ENCODE assay signal across 15 cellular contexts in the genomic region with DNA sequence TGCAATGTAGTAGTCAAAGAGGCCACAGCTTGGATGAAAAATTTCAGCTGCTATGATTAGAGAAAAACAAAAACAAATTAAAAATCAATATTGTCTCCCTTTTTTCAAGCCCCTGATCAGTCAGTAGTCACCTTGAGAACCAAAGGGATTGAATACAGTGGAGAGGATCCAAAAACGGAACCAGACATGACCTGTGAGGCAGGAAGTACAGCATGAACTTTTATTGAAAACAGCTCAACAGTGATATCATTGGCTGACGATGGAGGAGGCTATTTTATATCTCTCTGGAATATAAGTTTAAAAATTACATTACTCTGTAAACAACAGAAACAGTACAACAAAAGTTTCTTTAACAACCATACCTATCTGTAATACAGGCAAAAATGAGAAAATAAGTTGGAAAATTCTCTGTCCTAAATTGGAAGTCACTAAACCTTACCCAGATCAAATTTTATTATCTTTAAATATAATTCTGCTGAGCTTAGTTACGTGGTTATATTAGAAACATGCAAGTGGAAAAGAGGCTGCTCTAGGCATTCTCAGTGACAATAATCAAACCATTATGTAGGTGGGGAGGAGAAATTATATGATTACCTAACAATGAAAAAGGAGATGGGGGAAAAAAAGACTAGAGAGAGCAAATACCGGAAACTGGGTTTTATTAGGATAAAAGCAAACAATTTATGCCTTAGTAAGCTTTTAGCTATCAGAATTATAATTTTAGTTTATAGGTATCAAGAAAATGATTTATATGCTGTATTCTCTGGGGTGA. TPM values are rescaled to one million over a fixed set of nuclear protein-coding genes. Genes with fewer than 3 reads are reported as not detected.
DNase-seq lines count a peak whose midpoint lies in the region; ATAC-seq and TF ChIP-seq lines count a peak whose summit lies in the region.
"Had no signal": no experiment of that assay in that cellular context is flagged by ENCODE, and none has a peak within 500 bp of the region (broad histone marks: within the 10 kb centered on the region; RNA-seq: fewer than 3 reads in every experiment).

No MANE protein-coding gene starts in this region.

- intact Hi-C loops in activated T-helper 2 cell treated with anti-CD3 and anti-CD28 coated beads, Interferon-gamma antibody, Interleukin-2, Interleukin-4, amounts not matched to agents 10 μg/mL and 5 μg/mL and 100 μg/mL, durations not matched to agents 14 hours and 24 hours and 36 hours (cut with micrococcal nuclease), result no loop called here

- H3K27me3 ChIP-seq in SJCRH30 (no peaks in the 10 kb centered on the region), osteoblast (ENCODE audit: insufficient read depth, low read length) (no peaks in the 10 kb centered on the region)
- H3K27me3 ChIP-seq: BLaER1 treated with 17β-estradiol and CSF1 and Interleukin-3, amounts not matched to agents 10 nM and 100 nM had no signal

- no peak overlapping the region for H3K27ac ChIP-seq in HEK293 (ENCODE audit: extremely low read depth, low read depth, low read length)
- H3K27ac ChIP-seq in SJCRH30, result peak overlapping the region; percentile 49
- H3K27ac ChIP-seq in osteoblast (ENCODE audit: low read depth, low read length), result peak overlapping the region; percentile 65
- H3K27ac ChIP-seq: BLaER1 treated with 17β-estradiol and CSF1 and Interleukin-3, amounts not matched to agents 10 nM and 100 nM; lower lobe of right lung; WERI-Rb-1 had no signal

- DNase-seq in SJCRH30 (no peak), osteoblast (ENCODE audit: insufficient read length, low spot score, missing footprints) (no peak), cerebellar nuclear complex (lab: John Stamatoyannopoulos, UW) (no peak)
- DNase-seq in effector memory CD8-positive, alpha-beta T cell, result no peak
- no peak for DNase-seq in activated T-helper 2 cell treated with anti-CD3 and anti-CD28 coated beads, Interferon-gamma antibody, Interleukin-2, Interleukin-4, amounts not matched to agents 10 μg/mL and 5 μg/mL and 100 μg/mL, durations not matched to agents 14 hours and 24 hours and 36 hours (ENCODE audit: low spot score)
- DNase-seq: activated CD8-positive, alpha-beta memory T cell treated with anti-CD3 and anti-CD28 coated beads for 24 hours; activated effector memory CD4-positive, alpha-beta T cell treated with anti-CD3 and anti-CD28 coated beads, Interleukin-2, amount 50 U/mL, for 16 hours; anterior cingulate cortex; DMS79; lower lobe of right lung; stimulated activated CD4-positive, alpha-beta T cell treated with anti-CD3 and anti-CD28 coated beads, Interleukin-4, amount 100 ng/mL, for 4 hours; WERI-Rb-1 had no signal

- H3K9me3 Mint-ChIP-seq in effector memory CD8-positive, alpha-beta T cell, result no peaks in the 10 kb centered on the region
- H3K9me3 Mint-ChIP-seq in activated T-helper 2 cell treated with anti-CD3 and anti-CD28 coated beads, Interferon-gamma antibody, Interleukin-2, Interleukin-4, amounts not matched to agents 10 μg/mL and 5 μg/mL and 100 μg/mL, durations not matched to agents 14 hours and 24 hours and 36 hours, result no peaks in the 10 kb centered on the region

- no peak overlapping the region for H3K4me3 Mint-ChIP-seq in effector memory CD8-positive, alpha-beta T cell
- no peak overlapping the region for H3K4me3 Mint-ChIP-seq in activated T-helper 2 cell treated with anti-CD3 and anti-CD28 coated beads, Interferon-gamma antibody, Interleukin-2, Interleukin-4, amounts not matched to agents 10 μg/mL and 5 μg/mL and 100 μg/mL, durations not matched to agents 14 hours and 24 hours and 36 hours (ENCODE audit: low read depth)

- no peaks in the 10 kb centered on the region for H4K20me1 ChIP-seq in osteoblast (ENCODE audit: insufficient read depth, low read length)

- H3K36me3 ChIP-seq in HEK293 (ENCODE audit: control insufficient read depth in 2 of 2, insufficient read depth in 1 of 2, low read length in 2 of 2) (no peaks in the 10 kb centered on the region; a peak in 1 of 3 replicates), SJCRH30 (no peaks in the 10 kb centered on the region), osteoblast (ENCODE audit: insufficient read depth, low read length) (no peaks in the 10 kb centered on the region)
- H3K36me3 ChIP-seq: lower lobe of right lung, WERI-Rb-1 had no signal

- ATAC-seq in effector memory CD8-positive, alpha-beta T cell (replicated peaks), result no peak
- ATAC-seq in HG03460 (IDR thresholded peaks at IDR 0.05; ENCODE audit: unreplicated experiment), result no peak
- ATAC-seq: lower lobe of right lung had no signal

- H2AFZ ChIP-seq in osteoblast (ENCODE audit: low read length), result peak overlapping the region; percentile 73

- H3K4me3 ChIP-seq in HEK293 (ENCODE audit: low read depth, low read length), result no peak overlapping the region
- H3K4me3 ChIP-seq in SJCRH30, result no peak overlapping the region
- no peak overlapping the region for H3K4me3 ChIP-seq in osteoblast (ENCODE audit: insufficient read depth, low read length)
- H3K4me3 ChIP-seq: BLaER1 treated with 17β-estradiol and CSF1 and Interleukin-3, amounts not matched to agents 10 nM and 100 nM; lower lobe of right lung had no signal

- H3K27ac Mint-ChIP-seq in effector memory CD8-positive, alpha-beta T cell, result peak overlapping the region; percentile 14 to 57
- no peak overlapping the region for H3K27ac Mint-ChIP-seq in activated T-helper 2 cell treated with anti-CD3 and anti-CD28 coated beads, Interferon-gamma antibody, Interleukin-2, Interleukin-4, amounts not matched to agents 10 μg/mL and 5 μg/mL and 100 μg/mL, durations not matched to agents 14 hours and 24 hours and 36 hours

- H3K27me3 Mint-ChIP-seq in effector memory CD8-positive, alpha-beta T cell, result no peaks in the 10 kb centered on the region
- H3K27me3 Mint-ChIP-seq in activated T-helper 2 cell treated with anti-CD3 and anti-CD28 coated beads, Interferon-gamma antibody, Interleukin-2, Interleukin-4, amounts not matched to agents 10 μg/mL and 5 μg/mL and 100 μg/mL, durations not matched to agents 14 hours and 24 hours and 36 hours (ENCODE audit: low read depth), result no peaks in the 10 kb centered on the region

- no peaks in the 10 kb centered on the region for H3K9me3 ChIP-seq in HEK293 (ENCODE audit: control insufficient read depth, insufficient read depth, low read depth, low read length)
- no peaks in the 10 kb centered on the region for H3K9me3 ChIP-seq in SJCRH30 (replicated peaks)
- H3K9me3 ChIP-seq in osteoblast (ENCODE audit: low read depth, low read length), result no peaks in the 10 kb centered on the region
- H3K9me3 ChIP-seq: lower lobe of right lung had no signal

- H3K79me2 ChIP-seq in osteoblast (ENCODE audit: insufficient read depth, low read length), result peaks cover 6% of the 10 kb centered on the region

- no peaks in the 10 kb centered on the region for H3K36me3 Mint-ChIP-seq in effector memory CD8-positive, alpha-beta T cell (ENCODE audit: insufficient read depth)
- peaks cover 24% of the 10 kb centered on the region for H3K36me3 Mint-ChIP-seq in activated T-helper 2 cell treated with anti-CD3 and anti-CD28 coated beads, Interferon-gamma antibody, Interleukin-2, Interleukin-4, amounts not matched to agents 10 μg/mL and 5 μg/mL and 100 μg/mL, durations not matched to agents 14 hours and 24 hours and 36 hours (ENCODE audit: low read depth)

- TF ChIP-seq CTCF in HEK293 (tag by site-specific recombination; IDR thresholded peaks at IDR 0.05), result no peak
- no peak for TF ChIP-seq CTCF in osteoblast (IDR thresholded peaks at IDR 0.05; ENCODE audit: extremely low read depth, low read depth, low read length)

- CTCF ChIA-PET in HEK293 (lab: Yijun Ruan, JAX), result interaction anchor here (1.0 kb wide), 1 partner anchor 28 kb away, joined by 4 read pairs; no protein-coding TSS in a partner anchor

- peak overlapping the region; percentile 52 for H3K4me2 ChIP-seq in osteoblast (ENCODE audit: insufficient read depth, low read length)

- POLR2A ChIA-PET in HEK293 (lab: Yijun Ruan, JAX), result no interaction called here

- peaks cover 7 to 25% of the 10 kb centered on the region in 2 donors for H3K4me1 Mint-ChIP-seq in effector memory CD8-positive, alpha-beta T cell (ENCODE audit: low read depth in 2 of 2)
- H3K4me1 Mint-ChIP-seq in activated T-helper 2 cell treated with anti-CD3 and anti-CD28 coated beads, Interferon-gamma antibody, Interleukin-2, Interleukin-4, amounts not matched to agents 10 μg/mL and 5 μg/mL and 100 μg/mL, durations not matched to agents 14 hours and 24 hours and 36 hours (ENCODE audit: low read depth), result peaks cover 48% of the 10 kb centered on the region

- H3K4me1 ChIP-seq in HEK293 (ENCODE audit: control insufficient read depth, insufficient read depth, low read length) (peaks cover 24% of the 10 kb centered on the region), SJCRH30 (peaks cover 20% of the 10 kb centered on the region), osteoblast (ENCODE audit: insufficient read depth, low read length) (peaks cover 26% of the 10 kb centered on the region)

TF ChIP-seq in HEK293, 187 proteins besides CTCF, POLR2A, EP300 and RAD21 (continues in another document):
- TF ChIP-seq, protein P1, sequence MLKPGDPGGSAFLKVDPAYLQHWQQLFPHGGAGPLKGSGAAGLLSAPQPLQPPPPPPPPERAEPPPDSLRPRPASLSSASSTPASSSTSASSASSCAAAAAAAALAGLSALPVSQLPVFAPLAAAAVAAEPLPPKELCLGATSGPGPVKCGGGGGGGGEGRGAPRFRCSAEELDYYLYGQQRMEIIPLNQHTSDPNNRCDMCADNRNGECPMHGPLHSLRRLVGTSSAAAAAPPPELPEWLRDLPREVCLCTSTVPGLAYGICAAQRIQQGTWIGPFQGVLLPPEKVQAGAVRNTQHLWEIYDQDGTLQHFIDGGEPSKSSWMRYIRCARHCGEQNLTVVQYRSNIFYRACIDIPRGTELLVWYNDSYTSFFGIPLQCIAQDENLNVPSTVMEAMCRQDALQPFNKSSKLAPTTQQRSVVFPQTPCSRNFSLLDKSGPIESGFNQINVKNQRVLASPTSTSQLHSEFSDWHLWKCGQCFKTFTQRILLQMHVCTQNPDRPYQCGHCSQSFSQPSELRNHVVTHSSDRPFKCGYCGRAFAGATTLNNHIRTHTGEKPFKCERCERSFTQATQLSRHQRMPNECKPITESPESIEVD (tag by site-specific recombination; IDR thresholded peaks at IDR 0.05), result peak; percentile 64
- no peak for TF ChIP-seq ZNF324 (tag by site-specific recombination; IDR thresholded peaks at IDR 0.05)

RNA-seq across cellular contexts. Expression of a gene that starts 53.0 kb away (rescaled TPM):
- total RNA-seq in SJCRH30 (2014; rRNA removed; shearing (Covaris generic)), result 8.0 and 10.9 TPM in 2 replicates
- total RNA-seq in osteoblast, result 5.6 and 6.9 TPM in 2 replicates
- 31.1 and 31.8 TPM in 2 replicates for total RNA-seq in activated T-helper 2 cell treated with anti-CD3 and anti-CD28 coated beads, Interferon-gamma antibody, Interleukin-2, Interleukin-4, amounts not matched to agents 10 μg/mL and 5 μg/mL and 100 μg/mL, durations not matched to agents 14 hours and 24 hours and 36 hours
